8 cellular contexts compared by ENCODE assay signal in the genomic region with DNA sequence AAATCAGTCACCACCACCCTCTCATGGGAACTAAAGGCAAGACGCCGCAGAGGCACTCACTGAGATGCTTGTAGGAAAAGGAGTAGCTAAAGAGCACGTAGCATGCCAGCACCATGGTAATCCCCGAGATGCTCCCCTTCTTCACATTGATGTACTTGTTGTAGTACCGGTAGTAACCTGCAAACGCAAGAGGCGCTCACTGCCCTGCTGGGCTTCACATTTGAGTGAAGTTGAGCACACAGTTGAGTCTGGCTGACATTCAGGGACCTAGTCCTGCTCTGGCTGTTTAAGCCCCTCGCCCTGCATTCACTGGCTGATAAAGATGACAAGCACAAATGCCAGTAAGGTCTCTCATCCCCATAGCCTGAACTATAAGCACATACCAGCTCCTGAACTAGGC. TPM values are rescaled to one million over a fixed set of nuclear protein-coding genes. Genes with fewer than 3 reads are reported as not detected.
DNase-seq lines count a peak whose midpoint lies in the region; ATAC-seq and TF ChIP-seq lines count a peak whose summit lies in the region.

No MANE protein-coding gene starts in this region.

- no peak for TF ChIP-seq POLR2A in esophagus muscularis mucosa (IDR thresholded peaks at IDR 0.05; ENCODE audit: low read depth)

- ATAC-seq in activated naive CD8-positive, alpha-beta T cell treated with anti-CD3 and anti-CD28 coated beads, Interleukin-2, amount 50 U/mL, for 24 hours, result peak; percentile 40
- ATAC-seq in HG02973 (IDR thresholded peaks at IDR 0.05; ENCODE audit: unreplicated experiment), result no peak

- peaks cover 31% of the 10 kb centered on the region for H3K4me1 Mint-ChIP-seq in activated naive CD8-positive, alpha-beta T cell treated with anti-CD3 and anti-CD28 coated beads, Interleukin-2, amount 50 U/mL, for 24 hours
- peaks cover 9% of the 10 kb centered on the region for H3K4me1 Mint-ChIP-seq in nephron progenitor cell

- no peak for TF ChIP-seq EP300 in esophagus muscularis mucosa (IDR thresholded peaks at IDR 0.05)

- H3K4me3 ChIP-seq in esophagus muscularis mucosa, result no peak overlapping the region

- H3K9me3 ChIP-seq in esophagus muscularis mucosa, result no peaks in the 10 kb centered on the region

- intact Hi-C loops in esophagus muscularis mucosa (cut with DNase I), result no loop called here

- H3K36me3 Mint-ChIP-seq in activated naive CD8-positive, alpha-beta T cell treated with anti-CD3 and anti-CD28 coated beads, Interleukin-2, amount 50 U/mL, for 24 hours (ENCODE audit: low read depth), result peaks cover 50% of the 10 kb centered on the region
- peaks cover 57% of the 10 kb centered on the region for H3K36me3 Mint-ChIP-seq in nephron progenitor cell (ENCODE audit: low read depth)

- no peak overlapping the region for H3K4me3 Mint-ChIP-seq in activated naive CD8-positive, alpha-beta T cell treated with anti-CD3 and anti-CD28 coated beads, Interleukin-2, amount 50 U/mL, for 24 hours
- H3K4me3 Mint-ChIP-seq in nephron progenitor cell, result no peak overlapping the region

- H3K4me1 ChIP-seq in esophagus muscularis mucosa, result peaks cover 22 to 52% (median 41%) of the 10 kb centered on the region in 4 donors

- no peaks in the 10 kb centered on the region for H3K27me3 ChIP-seq in esophagus muscularis mucosa

- peaks cover 34 to 88% (median 70%) of the 10 kb centered on the region in 4 donors for H3K36me3 ChIP-seq in esophagus muscularis mucosa

- no peak overlapping the region for H3K27ac ChIP-seq in esophagus muscularis mucosa (replicated peaks in 1 of 4)

- H3K27me3 Mint-ChIP-seq in activated naive CD8-positive, alpha-beta T cell treated with anti-CD3 and anti-CD28 coated beads, Interleukin-2, amount 50 U/mL, for 24 hours, result no peaks in the 10 kb centered on the region
- no peaks in the 10 kb centered on the region for H3K27me3 Mint-ChIP-seq in nephron progenitor cell (ENCODE audit: low read depth, poor library complexity)

- peak; percentile 11 for TF ChIP-seq CTCF in nephron progenitor cell (IDR thresholded peaks at IDR 0.05)
- TF ChIP-seq CTCF in esophagus muscularis mucosa (IDR thresholded peaks at IDR 0.05), result peak in 1 of 3 experiments; percentile 9

- DNase-seq in NCI-H1092 treated with DMSO at 0.1 percent for 48 hours (lab: John Stamatoyannopoulos, UW), result peak; percentile 10
- no peak for DNase-seq in NCI-H1092 (lab: John Stamatoyannopoulos, UW)
- peak; percentile 87 for DNase-seq in NAMALWA (ENCODE audit: low spot score)
- peak; percentile 20 for DNase-seq in activated naive CD8-positive, alpha-beta T cell treated with anti-CD3 and anti-CD28 coated beads, Interleukin-2, amount 50 U/mL, for 24 hours
- DNase-seq in nephron progenitor cell, result no peak
- DNase-seq in NCI-H524 (lab: John Stamatoyannopoulos, UW), result no peak
- no peak for DNase-seq in esophagus muscularis mucosa (ENCODE audit: extremely low spot score)

- 73% methylated on average over 5 of the region's 8 CpGs for WGBS in esophagus muscularis mucosa

- H3K27ac Mint-ChIP-seq in activated naive CD8-positive, alpha-beta T cell treated with anti-CD3 and anti-CD28 coated beads, Interleukin-2, amount 50 U/mL, for 24 hours, result peak overlapping the region; percentile 52
- H3K27ac Mint-ChIP-seq in nephron progenitor cell, result peak overlapping the region; percentile 60

- no peaks in the 10 kb centered on the region for H3K9me3 Mint-ChIP-seq in activated naive CD8-positive, alpha-beta T cell treated with anti-CD3 and anti-CD28 coated beads, Interleukin-2, amount 50 U/mL, for 24 hours
- H3K9me3 Mint-ChIP-seq in nephron progenitor cell, result peaks cover 8% of the 10 kb centered on the region

RNA-seq across cellular contexts. Expression of a gene that starts 6.9 kb away (rescaled TPM):
- total RNA-seq in esophagus muscularis mucosa, result 100 to 1,000 TPM; 487 to 697 (median 507) TPM

RNA-seq across cellular contexts. Expression of a gene that starts 13.6 kb away (rescaled TPM):
- total RNA-seq in esophagus muscularis mucosa, result 1 to 10 TPM; 2.5 to 6.2 (median 3.0) TPM

RNA-seq across cellular contexts. Expression of a gene that starts 20.3 kb away (rescaled TPM):
- 10 to 100 TPM; 19.1 to 25.3 (median 20.8) TPM for total RNA-seq in esophagus muscularis mucosa

RNA-seq across cellular contexts. Expression of a gene that starts 20.5 kb away (rescaled TPM):
- 10 to 100 TPM in 1 of 4 donors, 1 to 10 TPM in 3; 5.3 to 10.2 (median 7.6) TPM for total RNA-seq in esophagus muscularis mucosa

RNA-seq across cellular contexts. Expression of a gene that starts 41.0 kb away (rescaled TPM):
- total RNA-seq in esophagus muscularis mucosa, result 10 to 100 TPM; 26.6 to 37.9 (median 32.7) TPM

Comparison
In these comparisons a context has a peak if more than half of its experiments do, and no peak if none do; other contexts are left out.
1. DNase-seq: peak in NCI-H1092 treated with DMSO at 0.1 percent for 48 hours (single experiment), NAMALWA (single experiment) and activated naive CD8-positive, alpha-beta T cell treated with anti-CD3 and anti-CD28 coated beads, Interleukin-2, amount 50 U/mL, for 24 hours (single experiment); none in NCI-H1092 (single experiment), nephron progenitor cell (single experiment), NCI-H524 (0 of 2) and esophagus muscularis mucosa (single experiment).